23 cellular contexts compared by ENCODE assay signal in genomic region chr13:70107125-70107497, GRCh38. TPM values are rescaled to one million over a fixed set of nuclear protein-coding genes. Genes with fewer than 3 reads are reported as not detected.
DNase-seq lines count a peak whose midpoint lies in the region; ATAC-seq and TF ChIP-seq lines count a peak whose summit lies in the region.
"Had no signal": no experiment of that assay in that cellular context is flagged by ENCODE, and none has a peak within 500 bp of the region (broad histone marks: within the 10 kb centered on the region; RNA-seq: fewer than 3 reads in every experiment).

No MANE protein-coding gene starts in this region.

- intact Hi-C loops in sciatic nerve (cut with DNase I): no loop called here
- intact Hi-C loops in activated CD4-positive, alpha-beta T cell treated with anti-CD3 and anti-CD28 coated beads for 36 hours (cut with DNase I, micrococcal nuclease): no loop called here

- H3K4me1 Mint-ChIP-seq in brain: peaks cover 11% of the 10 kb centered on the region
- no peaks in the 10 kb centered on the region for H3K4me1 Mint-ChIP-seq in activated CD4-positive, alpha-beta T cell treated with anti-CD3 and anti-CD28 coated beads for 36 hours
- H3K4me1 Mint-ChIP-seq: naive thymus-derived CD4-positive, alpha-beta T cell; T-helper 17 cell had no signal

- H3K9me3 ChIP-seq in iPS-18c (ENCODE audit: control insufficient read depth, insufficient read depth, low read length): no peaks in the 10 kb centered on the region
- H3K9me3 ChIP-seq: esophagus muscularis mucosa had no signal

- peak overlapping the region; percentile 46; the same call in 1 of the 2 replicates for H3K4me3 ChIP-seq in iPS-18c (ENCODE audit: insufficient read depth, low read depth, low read length)
- H3K4me3 ChIP-seq: BLaER1, esophagus muscularis mucosa, GM12878 had no signal

- H3K36me3 Mint-ChIP-seq in brain: no peaks in the 10 kb centered on the region
- H3K36me3 Mint-ChIP-seq in activated CD4-positive, alpha-beta T cell treated with anti-CD3 and anti-CD28 coated beads for 36 hours (ENCODE audit: low read depth): no peaks in the 10 kb centered on the region
- H3K36me3 Mint-ChIP-seq: naive thymus-derived CD4-positive, alpha-beta T cell had no signal

- peak overlapping the region in 4 of 5 experiments; percentile 71 to 96 (median 92) for H3K27ac Mint-ChIP-seq in brain
- H3K27ac Mint-ChIP-seq in activated CD4-positive, alpha-beta T cell treated with anti-CD3 and anti-CD28 coated beads for 36 hours: no peak overlapping the region
- H3K27ac Mint-ChIP-seq: naive thymus-derived CD4-positive, alpha-beta T cell; T-helper 17 cell had no signal

- peak overlapping the region; percentile 85 to 94 (median 91) for H3K4me3 Mint-ChIP-seq in brain
- no peak overlapping the region for H3K4me3 Mint-ChIP-seq in activated CD4-positive, alpha-beta T cell treated with anti-CD3 and anti-CD28 coated beads for 36 hours
- H3K4me3 Mint-ChIP-seq: naive thymus-derived CD4-positive, alpha-beta T cell; T-helper 17 cell had no signal

- DNase-seq in NCI-H1092 (lab: John Stamatoyannopoulos, UW): peak; percentile 36
- no peak for DNase-seq in NCI-H1092 treated with DMSO at 0.1 percent for 48 hours (lab: John Stamatoyannopoulos, UW)
- DNase-seq in sciatic nerve (ENCODE audit: low spot score): peak; percentile 21
- no peak for DNase-seq in occipital lobe (lab: John Stamatoyannopoulos, UW)
- DNase-seq in activated CD4-positive, alpha-beta T cell treated with anti-CD3 and anti-CD28 coated beads for 36 hours: no peak
- DNase-seq in 8988T: no peak
- DNase-seq: activated CD8-positive, alpha-beta memory T cell treated with anti-CD3 and anti-CD28 coated beads for 24 hours; GDM1; naive thymus-derived CD4-positive, alpha-beta T cell; Right ventricle myocardium superior; T-helper 17 cell had no signal

- CTCF ChIA-PET in activated CD4-positive, alpha-beta T cell treated with anti-CD3 and anti-CD28 coated beads for 36 hours (lab: Charles Lee): no interaction called here

- peaks cover 30% of the 10 kb centered on the region for H3K27me3 Mint-ChIP-seq in brain
- H3K27me3 Mint-ChIP-seq in activated CD4-positive, alpha-beta T cell treated with anti-CD3 and anti-CD28 coated beads for 36 hours: peaks cover 3% of the 10 kb centered on the region
- H3K27me3 Mint-ChIP-seq: T-helper 17 cell had no signal

- peaks cover 0 to 2% (median 0%) of the 10 kb centered on the region in 5 experiments for H3K9me3 Mint-ChIP-seq in brain
- H3K9me3 Mint-ChIP-seq in activated CD4-positive, alpha-beta T cell treated with anti-CD3 and anti-CD28 coated beads for 36 hours (ENCODE audit: low read depth): peaks cover 2% of the 10 kb centered on the region

- TF ChIP-seq CTCF in brain (conservative IDR thresholded peaks at IDR 0.05): no peak

- POLR2A ChIA-PET in activated CD4-positive, alpha-beta T cell treated with anti-CD3 and anti-CD28 coated beads for 36 hours (lab: Charles Lee): no interaction called here

- no peak for ATAC-seq in sciatic nerve
- no peak for ATAC-seq in activated CD4-positive, alpha-beta T cell treated with anti-CD3 and anti-CD28 coated beads for 36 hours
- ATAC-seq: GM12878, T-helper 17 cell had no signal

RNA-seq across cellular contexts. Expression of gene ATXN8OS, which starts 0.5 kb away (rescaled TPM):
- polyA plus RNA-seq in brain (ENCODE audit: insufficient read depth, low read depth, low replicate concordance): not detected
- total RNA-seq in sciatic nerve: not detected
- total RNA-seq in occipital lobe: 2.2 TPM
- total RNA-seq in activated CD4-positive, alpha-beta T cell treated with anti-CD3 and anti-CD28 coated beads for 36 hours: not detected
- total RNA-seq: A172; cardiac muscle cell; dermis microvascular lymphatic vessel endothelial cell; GM12878; HT-29; kidney epithelial cell; mammary epithelial cell; naive thymus-derived CD4-positive, alpha-beta T cell; NCI-H460; Right ventricle myocardium superior; T-helper 17 cell had no signal
- polyA plus RNA-seq: cardiac muscle cell; GM12878; mammary epithelial cell; naive thymus-derived CD4-positive, alpha-beta T cell had no signal

RNA-seq across cellular contexts. Expression of gene KLHL1, which starts 1.1 kb away (rescaled TPM):
- 0.12 TPM for polyA plus RNA-seq in brain (ENCODE audit: insufficient read depth, low read depth, low replicate concordance)
- total RNA-seq in sciatic nerve (not detected), occipital lobe (106 TPM)
- not detected for total RNA-seq in activated CD4-positive, alpha-beta T cell treated with anti-CD3 and anti-CD28 coated beads for 36 hours
- total RNA-seq: A172; cardiac muscle cell; dermis microvascular lymphatic vessel endothelial cell; HT-29; kidney epithelial cell; mammary epithelial cell; naive thymus-derived CD4-positive, alpha-beta T cell; Right ventricle myocardium superior; T-helper 17 cell had no signal
- polyA plus RNA-seq: cardiac muscle cell; mammary epithelial cell; naive thymus-derived CD4-positive, alpha-beta T cell had no signal

Comparison
In these comparisons a context has a peak if more than half of its experiments do, and no peak if none do; other contexts are left out.
1. DNase-seq: peak in NCI-H1092 (single experiment) and sciatic nerve (single experiment); none in NCI-H1092 treated with DMSO at 0.1 percent for 48 hours (single experiment), occipital lobe (single experiment), activated CD4-positive, alpha-beta T cell treated with anti-CD3 and anti-CD28 coated beads for 36 hours (single experiment) and 8988T (single experiment).
2. RNA of gene KLHL1, which starts 1.1 kb away (total RNA-seq): 106 TPM in occipital lobe (single experiment); not detected in sciatic nerve (single experiment) and not detected in activated CD4-positive, alpha-beta T cell treated with anti-CD3 and anti-CD28 coated beads for 36 hours; every median in the first group is over 100 times any median in the second.